ENCODE assay signal across 38 cellular contexts in the genomic region with DNA sequence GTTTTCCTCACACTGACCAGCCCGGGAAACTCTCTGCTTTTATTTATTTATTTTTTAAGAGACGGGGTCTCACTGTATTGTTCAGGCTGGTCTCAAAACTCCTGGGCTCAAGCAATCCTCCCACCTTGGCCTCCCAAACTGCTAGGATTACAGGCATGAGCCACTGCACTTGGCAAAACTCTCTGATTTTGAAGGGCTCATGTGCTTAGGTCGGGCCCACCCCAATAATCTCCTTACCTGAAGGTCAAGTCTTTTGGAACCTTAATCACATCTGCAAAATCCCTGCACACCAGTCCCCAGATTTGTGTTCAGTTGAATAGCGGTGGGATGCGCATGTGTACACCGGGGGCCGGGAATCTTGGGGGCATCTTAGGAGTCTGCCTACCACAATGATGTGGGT. TPM values are rescaled to one million over a fixed set of nuclear protein-coding genes. Genes with fewer than 3 reads are reported as not detected.
"Had no signal": no experiment of that assay in that cellular context is flagged by ENCODE, and none has a peak within 500 bp of the region (broad histone marks: within the 10 kb centered on the region; RNA-seq: fewer than 3 reads in every experiment).

No MANE protein-coding gene starts in this region.

- H3K27ac ChIP-seq: adrenal gland, body of pancreas, brain microvascular endothelial cell, breast epithelium, VCaP had no signal

- DNase-seq: activated B cell treated with CpG ODN at 0.5 μM for 24 hours; activated CD4-positive, alpha-beta memory T cell treated with anti-CD3 and anti-CD28 coated beads for 36 hours; activated CD4-positive, alpha-beta T cell treated with anti-CD3 and anti-CD28 coated beads for 4 hours; activated CD4-positive, alpha-beta T cell treated with anti-CD3 and anti-CD28 coated beads, Interleukin-2, amount 10 ng/mL, durations not matched to agents 24 days and 14 days; activated CD4-positive, alpha-beta T cell treated with anti-CD3 and anti-CD28 coated beads, Interleukin-2, amount 50 U/mL, for 1 hour; activated CD4-positive, alpha-beta T cell treated with anti-CD3 and anti-CD28 coated beads, Interleukin-2, amount 50 U/mL, for 4 hours; activated CD4-positive, CD25-positive, alpha-beta regulatory T cell treated with anti-CD3 and anti-CD28 coated beads, Interleukin-2, amount 50 U/mL, for 72 hours; activated CD8-positive, alpha-beta memory T cell treated with anti-CD3 and anti-CD28 coated beads, Interleukin-2, amount 50 U/mL, for 4 hours; activated CD8-positive, alpha-beta T cell treated with anti-CD3 and anti-CD28 coated beads for 36 hours; activated effector memory CD4-positive, alpha-beta T cell treated with anti-CD3 and anti-CD28 coated beads, Interleukin-2, amount 50 U/mL, for 16 hours; activated gamma-delta T cell treated with Interleukin-2 at 50 U/mL for 16 hours; activated naive CD4-positive, alpha-beta T cell; activated naive CD4-positive, alpha-beta T cell treated with anti-CD3 and anti-CD28 coated beads for 36 hours; activated naive CD4-positive, alpha-beta T cell treated with anti-CD3 and anti-CD28 coated beads, Interleukin-2, amount 50 U/mL, for 16 hours; activated naive CD8-positive, alpha-beta T cell treated with anti-CD3 and anti-CD28 coated beads for 36 hours; activated T-cell treated with anti-CD3 and anti-CD28 coated beads for 4 hours; activated T-cell treated with anti-CD3 and anti-CD28 coated beads, Interleukin-2, amount 50 U/mL, for 1 hour; activated T-cell treated with anti-CD3 and anti-CD28 coated beads, Interleukin-2, amount 50 U/mL, for 4 hours; activated T-cell treated with anti-CD3 and anti-CD28 coated beads, Interleukin-2, amount 50 U/mL, for 72 hours; adrenal gland; amniotic stem cell; aorta; body of pancreas; brain microvascular endothelial cell; central memory CD4-positive, alpha-beta T cell; T-helper 2 cell; T-helper 9 cell had no signal

- H3K27ac Mint-ChIP-seq: activated B cell treated with CpG ODN at 0.5 μM for 24 hours; activated CD4-positive, alpha-beta memory T cell treated with anti-CD3 and anti-CD28 coated beads for 36 hours; activated CD4-positive, alpha-beta T cell treated with anti-CD3 and anti-CD28 coated beads, Interleukin-2, amount 10 ng/mL, durations not matched to agents 24 days and 14 days; activated CD8-positive, alpha-beta T cell treated with anti-CD3 and anti-CD28 coated beads for 36 hours; activated naive CD4-positive, alpha-beta T cell treated with anti-CD3 and anti-CD28 coated beads for 36 hours; activated naive CD4-positive, alpha-beta T cell treated with anti-CD3 and anti-CD28 coated beads, Interleukin-2, amount 50 U/mL, for 72 hours; activated naive CD8-positive, alpha-beta T cell treated with anti-CD3 and anti-CD28 coated beads for 36 hours; activated T-cell treated with anti-CD3 and anti-CD28 coated beads, Interleukin-2, amount 50 U/mL, for 72 hours; activated T-helper 1 cell treated with anti-CD3 and anti-CD28 coated beads, Interleukin-12 subunit alpha, Interleukin-12 subunit beta, Interleukin-2, Interleukin-4 antibody, amounts not matched to agents 30 ng/mL and 10 ng/mL and 1 ng/mL, durations not matched to agents 14 hours and 24 hours and 36 hours; activated T-helper 17 cell treated with anti-CD3 and anti-CD28 coated beads, Interleukin-2, amount 50 U/mL, for 72 hours; T-helper 1 cell treated with Interleukin-12 subunit alpha and Interleukin-12 subunit beta and Interleukin-4 antibody, amounts not matched to agents 30 μg/mL and 1 μg/mL, for 36 hours; T-helper 2 cell treated with Interferon-gamma antibody and Interleukin-4, amounts not matched to agents 5 μg/mL and 100 μg/mL, for 36 hours had no signal

- H3K27me3 ChIP-seq: adrenal gland, body of pancreas, breast epithelium had no signal

- H3K4me3 ChIP-seq: adrenal gland, body of pancreas, breast epithelium had no signal

- H3K4me1 ChIP-seq: adrenal gland, body of pancreas, breast epithelium had no signal

- H3K9me3 ChIP-seq: adrenal gland, body of pancreas, breast epithelium had no signal

- H3K9me3 Mint-ChIP-seq: activated B cell treated with CpG ODN at 0.5 μM for 24 hours; activated CD4-positive, alpha-beta memory T cell treated with anti-CD3 and anti-CD28 coated beads for 36 hours; activated CD4-positive, alpha-beta T cell treated with anti-CD3 and anti-CD28 coated beads, Interleukin-2, amount 10 ng/mL, durations not matched to agents 24 days and 14 days; activated CD8-positive, alpha-beta T cell treated with anti-CD3 and anti-CD28 coated beads for 36 hours; activated naive CD4-positive, alpha-beta T cell treated with anti-CD3 and anti-CD28 coated beads for 36 hours; activated naive CD4-positive, alpha-beta T cell treated with anti-CD3 and anti-CD28 coated beads, Interleukin-2, amount 50 U/mL, for 72 hours; activated naive CD8-positive, alpha-beta T cell treated with anti-CD3 and anti-CD28 coated beads for 36 hours; activated T-cell treated with anti-CD3 and anti-CD28 coated beads, Interleukin-2, amount 50 U/mL, for 4 hours; activated T-cell treated with anti-CD3 and anti-CD28 coated beads, Interleukin-2, amount 50 U/mL, for 72 hours; activated T-helper 1 cell treated with anti-CD3 and anti-CD28 coated beads, Interleukin-12 subunit alpha, Interleukin-12 subunit beta, Interleukin-2, Interleukin-4 antibody, amounts not matched to agents 30 ng/mL and 10 ng/mL and 1 ng/mL, durations not matched to agents 14 hours and 24 hours and 36 hours; activated T-helper 17 cell treated with anti-CD3 and anti-CD28 coated beads, Interleukin-2, amount 50 U/mL, for 72 hours; T-helper 1 cell treated with Interleukin-12 subunit alpha and Interleukin-12 subunit beta and Interleukin-4 antibody, amounts not matched to agents 30 μg/mL and 1 μg/mL, for 36 hours; T-helper 2 cell treated with Interferon-gamma antibody and Interleukin-4, amounts not matched to agents 5 μg/mL and 100 μg/mL, for 36 hours had no signal

- H3K36me3 ChIP-seq: adrenal gland, brain microvascular endothelial cell, breast epithelium had no signal

- H3K36me3 Mint-ChIP-seq: activated CD4-positive, alpha-beta memory T cell treated with anti-CD3 and anti-CD28 coated beads for 36 hours; activated naive CD4-positive, alpha-beta T cell treated with anti-CD3 and anti-CD28 coated beads, Interleukin-2, amount 50 U/mL, for 72 hours; activated naive CD8-positive, alpha-beta T cell treated with anti-CD3 and anti-CD28 coated beads for 36 hours had no signal

- H3K4me1 Mint-ChIP-seq: activated B cell treated with CpG ODN at 0.5 μM for 24 hours; activated CD4-positive, alpha-beta T cell treated with anti-CD3 and anti-CD28 coated beads, Interleukin-2, amount 10 ng/mL, durations not matched to agents 24 days and 14 days; activated naive CD8-positive, alpha-beta T cell treated with anti-CD3 and anti-CD28 coated beads for 36 hours; activated T-helper 17 cell treated with anti-CD3 and anti-CD28 coated beads, Interleukin-2, amount 50 U/mL, for 72 hours had no signal

- H3K4me3 Mint-ChIP-seq: activated B cell treated with CpG ODN at 0.5 μM for 24 hours; activated CD4-positive, alpha-beta memory T cell treated with anti-CD3 and anti-CD28 coated beads for 36 hours; activated CD4-positive, alpha-beta T cell treated with anti-CD3 and anti-CD28 coated beads, Interleukin-2, amount 10 ng/mL, durations not matched to agents 24 days and 14 days; activated CD8-positive, alpha-beta T cell treated with anti-CD3 and anti-CD28 coated beads for 36 hours; activated naive CD4-positive, alpha-beta T cell treated with anti-CD3 and anti-CD28 coated beads for 36 hours; activated naive CD8-positive, alpha-beta T cell treated with anti-CD3 and anti-CD28 coated beads for 36 hours; activated T-cell treated with anti-CD3 and anti-CD28 coated beads, Interleukin-2, amount 50 U/mL, for 4 hours; activated T-cell treated with anti-CD3 and anti-CD28 coated beads, Interleukin-2, amount 50 U/mL, for 72 hours; activated T-helper 1 cell treated with anti-CD3 and anti-CD28 coated beads, Interleukin-12 subunit alpha, Interleukin-12 subunit beta, Interleukin-2, Interleukin-4 antibody, amounts not matched to agents 30 ng/mL and 10 ng/mL and 1 ng/mL, durations not matched to agents 14 hours and 24 hours and 36 hours; activated T-helper 17 cell treated with anti-CD3 and anti-CD28 coated beads, Interleukin-2, amount 50 U/mL, for 72 hours; T-helper 1 cell treated with Interleukin-12 subunit alpha and Interleukin-12 subunit beta and Interleukin-4 antibody, amounts not matched to agents 30 μg/mL and 1 μg/mL, for 36 hours; T-helper 2 cell treated with Interferon-gamma antibody and Interleukin-4, amounts not matched to agents 5 μg/mL and 100 μg/mL, for 36 hours had no signal

RNA-seq across cellular contexts. Expression of gene ECEL1, which starts 7.7 kb away (rescaled TPM):
- total RNA-seq: activated B cell treated with CpG ODN at 0.5 μM for 24 hours; activated naive CD4-positive, alpha-beta T cell treated with anti-CD3 and anti-CD28 coated beads, Interleukin-2, amount 50 U/mL, for 72 hours; activated T-helper 1 cell treated with anti-CD3 and anti-CD28 coated beads, Interleukin-12 subunit alpha, Interleukin-12 subunit beta, Interleukin-2, Interleukin-4 antibody, amounts not matched to agents 30 ng/mL and 10 ng/mL and 1 ng/mL, durations not matched to agents 14 hours and 24 hours and 36 hours; activated T-helper 17 cell treated with anti-CD3 and anti-CD28 coated beads, Interleukin-2, amount 50 U/mL, for 72 hours had no signal
- polyA plus RNA-seq: aorta had no signal

RNA-seq across cellular contexts. Expression of gene PRSS56, which starts 24.9 kb away (rescaled TPM):
- total RNA-seq: activated B cell treated with CpG ODN at 0.5 μM for 24 hours; activated CD4-positive, alpha-beta memory T cell treated with anti-CD3 and anti-CD28 coated beads for 36 hours; activated CD4-positive, alpha-beta T cell treated with anti-CD3 and anti-CD28 coated beads, Interleukin-2, amount 10 ng/mL, durations not matched to agents 24 days and 14 days; activated CD8-positive, alpha-beta memory T cell treated with anti-CD3 and anti-CD28 coated beads for 36 hours; activated CD8-positive, alpha-beta T cell treated with anti-CD3 and anti-CD28 coated beads for 36 hours; activated naive CD4-positive, alpha-beta T cell treated with anti-CD3 and anti-CD28 coated beads for 36 hours; activated naive CD4-positive, alpha-beta T cell treated with anti-CD3 and anti-CD28 coated beads, Interleukin-2, amount 50 U/mL, for 72 hours; activated naive CD8-positive, alpha-beta T cell treated with anti-CD3 and anti-CD28 coated beads for 36 hours; activated T-cell treated with anti-CD3 and anti-CD28 coated beads, Interleukin-2, amount 50 U/mL, for 4 hours; activated T-helper 1 cell treated with anti-CD3 and anti-CD28 coated beads, Interleukin-12 subunit alpha, Interleukin-12 subunit beta, Interleukin-2, Interleukin-4 antibody, amounts not matched to agents 30 ng/mL and 10 ng/mL and 1 ng/mL, durations not matched to agents 14 hours and 24 hours and 36 hours; activated T-helper 17 cell treated with anti-CD3 and anti-CD28 coated beads, Interleukin-2, amount 50 U/mL, for 72 hours; aorta; astrocyte; body of pancreas; breast epithelium; cardiac septum had no signal
- polyA plus RNA-seq: aorta had no signal

RNA-seq across cellular contexts. Expression of gene CHRND, which starts 30.7 kb away (rescaled TPM):
- total RNA-seq: activated B cell treated with CpG ODN at 0.5 μM for 24 hours; activated CD4-positive, alpha-beta memory T cell treated with anti-CD3 and anti-CD28 coated beads for 36 hours; activated CD4-positive, alpha-beta T cell treated with anti-CD3 and anti-CD28 coated beads, Interleukin-2, amount 10 ng/mL, durations not matched to agents 24 days and 14 days; activated CD8-positive, alpha-beta memory T cell treated with anti-CD3 and anti-CD28 coated beads for 36 hours; activated CD8-positive, alpha-beta T cell treated with anti-CD3 and anti-CD28 coated beads for 36 hours; activated naive CD4-positive, alpha-beta T cell treated with anti-CD3 and anti-CD28 coated beads for 36 hours; activated naive CD4-positive, alpha-beta T cell treated with anti-CD3 and anti-CD28 coated beads, Interleukin-2, amount 50 U/mL, for 72 hours; activated naive CD8-positive, alpha-beta T cell treated with anti-CD3 and anti-CD28 coated beads for 36 hours; activated T-cell treated with anti-CD3 and anti-CD28 coated beads, Interleukin-2, amount 50 U/mL, for 4 hours; activated T-cell treated with anti-CD3 and anti-CD28 coated beads, Interleukin-2, amount 50 U/mL, for 72 hours; activated T-helper 1 cell treated with anti-CD3 and anti-CD28 coated beads, Interleukin-12 subunit alpha, Interleukin-12 subunit beta, Interleukin-2, Interleukin-4 antibody, amounts not matched to agents 30 ng/mL and 10 ng/mL and 1 ng/mL, durations not matched to agents 14 hours and 24 hours and 36 hours; activated T-helper 17 cell treated with anti-CD3 and anti-CD28 coated beads, Interleukin-2, amount 50 U/mL, for 72 hours; aorta; astrocyte; body of pancreas; breast epithelium had no signal
- polyA plus RNA-seq: aorta had no signal

RNA-seq across cellular contexts. Expression of gene ALPI, which starts 39.3 kb away (rescaled TPM):
- total RNA-seq: activated B cell treated with CpG ODN at 0.5 μM for 24 hours; activated CD4-positive, alpha-beta memory T cell treated with anti-CD3 and anti-CD28 coated beads for 36 hours; activated CD4-positive, alpha-beta T cell treated with anti-CD3 and anti-CD28 coated beads, Interleukin-2, amount 10 ng/mL, durations not matched to agents 24 days and 14 days; activated CD8-positive, alpha-beta memory T cell treated with anti-CD3 and anti-CD28 coated beads for 36 hours; activated CD8-positive, alpha-beta T cell treated with anti-CD3 and anti-CD28 coated beads for 36 hours; activated naive CD4-positive, alpha-beta T cell treated with anti-CD3 and anti-CD28 coated beads for 36 hours; activated naive CD4-positive, alpha-beta T cell treated with anti-CD3 and anti-CD28 coated beads, Interleukin-2, amount 50 U/mL, for 72 hours; activated naive CD8-positive, alpha-beta T cell treated with anti-CD3 and anti-CD28 coated beads for 36 hours; activated T-cell treated with anti-CD3 and anti-CD28 coated beads, Interleukin-2, amount 50 U/mL, for 4 hours; activated T-cell treated with anti-CD3 and anti-CD28 coated beads, Interleukin-2, amount 50 U/mL, for 72 hours; activated T-helper 1 cell treated with anti-CD3 and anti-CD28 coated beads, Interleukin-12 subunit alpha, Interleukin-12 subunit beta, Interleukin-2, Interleukin-4 antibody, amounts not matched to agents 30 ng/mL and 10 ng/mL and 1 ng/mL, durations not matched to agents 14 hours and 24 hours and 36 hours; activated T-helper 17 cell treated with anti-CD3 and anti-CD28 coated beads, Interleukin-2, amount 50 U/mL, for 72 hours; adrenal gland; aorta; astrocyte; body of pancreas; cardiac septum; cerebellum had no signal
- polyA plus RNA-seq: adrenal gland had no signal

RNA-seq across cellular contexts. Expression of gene CHRNG, which starts 44.2 kb away (rescaled TPM):
- total RNA-seq: activated B cell treated with CpG ODN at 0.5 μM for 24 hours; activated CD4-positive, alpha-beta memory T cell treated with anti-CD3 and anti-CD28 coated beads for 36 hours; activated CD4-positive, alpha-beta T cell treated with anti-CD3 and anti-CD28 coated beads, Interleukin-2, amount 10 ng/mL, durations not matched to agents 24 days and 14 days; activated CD8-positive, alpha-beta memory T cell treated with anti-CD3 and anti-CD28 coated beads for 36 hours; activated CD8-positive, alpha-beta T cell treated with anti-CD3 and anti-CD28 coated beads for 36 hours; activated naive CD4-positive, alpha-beta T cell treated with anti-CD3 and anti-CD28 coated beads for 36 hours; activated naive CD4-positive, alpha-beta T cell treated with anti-CD3 and anti-CD28 coated beads, Interleukin-2, amount 50 U/mL, for 72 hours; activated naive CD8-positive, alpha-beta T cell treated with anti-CD3 and anti-CD28 coated beads for 36 hours; activated T-cell treated with anti-CD3 and anti-CD28 coated beads, Interleukin-2, amount 50 U/mL, for 4 hours; activated T-cell treated with anti-CD3 and anti-CD28 coated beads, Interleukin-2, amount 50 U/mL, for 72 hours; activated T-helper 1 cell treated with anti-CD3 and anti-CD28 coated beads, Interleukin-12 subunit alpha, Interleukin-12 subunit beta, Interleukin-2, Interleukin-4 antibody, amounts not matched to agents 30 ng/mL and 10 ng/mL and 1 ng/mL, durations not matched to agents 14 hours and 24 hours and 36 hours; activated T-helper 17 cell treated with anti-CD3 and anti-CD28 coated beads, Interleukin-2, amount 50 U/mL, for 72 hours; adrenal gland; aorta; astrocyte; body of pancreas; breast epithelium; cardiac septum; cerebellum had no signal
- polyA plus RNA-seq: aorta had no signal
